Comparison of ENCODE assay signal across 23 cellular contexts in the genomic region with DNA sequence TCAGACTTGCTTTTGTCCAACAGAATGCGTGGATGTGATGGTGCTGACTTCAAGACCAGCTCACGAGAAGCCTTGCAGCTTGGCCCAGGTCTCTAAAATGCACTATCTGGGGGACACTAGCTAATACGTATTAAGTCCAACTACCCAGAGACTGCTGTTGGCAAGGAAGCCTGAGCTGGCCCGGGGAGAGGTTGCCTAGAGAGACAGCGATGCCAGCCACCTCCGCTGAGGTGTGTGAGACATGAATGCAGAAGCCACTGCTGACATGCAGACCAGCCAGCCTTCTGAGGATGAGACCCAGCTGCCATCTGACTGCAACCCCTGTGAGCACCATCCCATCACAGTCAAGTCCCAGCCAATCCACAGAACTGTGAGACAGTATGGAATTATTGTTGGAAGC.
"Had no signal": no experiment of that assay in that cellular context is flagged by ENCODE, and none has a peak within 500 bp of the region (broad histone marks: within the 10 kb centered on the region; RNA-seq: fewer than 3 reads in every experiment).

No MANE protein-coding gene starts in this region.

- H3K27ac ChIP-seq: colonic mucosa, esophagus muscularis mucosa, foreskin keratinocyte, gastroesophageal sphincter, left lung, lower lobe of right lung, ovary, psoas muscle, right lobe of liver, suprapubic skin, transverse colon, upper lobe of right lung, uterus had no signal

- H3K4me3 Mint-ChIP-seq: dendritic cell treated with granulocyte-macrophage colony-stimulating factor and Interleukin-4, amounts not matched to agents 40 ng/mL and 50 ng/mL, for 4 days; memory B cell; natural killer cell; stimulated activated naive CD8-positive, alpha-beta T cell treated with anti-CD3 and anti-CD28 coated beads, Interleukin-15, amount 100 ng/mL, for 72 hours had no signal

- H3K27me3 Mint-ChIP-seq: dendritic cell treated with granulocyte-macrophage colony-stimulating factor and Interleukin-4, amounts not matched to agents 40 ng/mL and 50 ng/mL, for 4 days; memory B cell; stimulated activated naive CD8-positive, alpha-beta T cell treated with anti-CD3 and anti-CD28 coated beads, Interleukin-15, amount 100 ng/mL, for 72 hours had no signal

- H3K36me3 Mint-ChIP-seq: natural killer cell had no signal

- H3K27ac Mint-ChIP-seq: dendritic cell treated with granulocyte-macrophage colony-stimulating factor and Interleukin-4, amounts not matched to agents 40 ng/mL and 50 ng/mL, for 4 days; memory B cell; natural killer cell; stimulated activated naive CD8-positive, alpha-beta T cell treated with anti-CD3 and anti-CD28 coated beads, Interleukin-15, amount 100 ng/mL, for 72 hours had no signal

- DNase-seq: colonic mucosa; effector CD8-positive, alpha-beta T cell; foreskin keratinocyte; left lung; lower lobe of right lung; natural killer cell; occipital lobe; psoas muscle; right lobe of liver; small intestine; stimulated activated CD4-positive, alpha-beta T cell treated with anti-CD3 and anti-CD28 coated beads, Interleukin-15, amount 100 ng/mL, for 24 hours; stimulated activated CD4-positive, alpha-beta T cell treated with anti-CD3 and anti-CD28 coated beads, Interleukin-2, amount 100 ng/mL, for 48 hours; stimulated activated naive CD4-positive, alpha-beta T cell; stimulated activated naive CD8-positive, alpha-beta T cell treated with anti-CD3 and anti-CD28 coated beads, Interleukin-15, amount 100 ng/mL, for 72 hours; transverse colon; upper lobe of right lung; uterus had no signal

- H3K9me3 Mint-ChIP-seq: dendritic cell treated with granulocyte-macrophage colony-stimulating factor and Interleukin-4, amounts not matched to agents 40 ng/mL and 50 ng/mL, for 4 days; memory B cell; natural killer cell; stimulated activated naive CD8-positive, alpha-beta T cell treated with anti-CD3 and anti-CD28 coated beads, Interleukin-15, amount 100 ng/mL, for 72 hours had no signal

- ATAC-seq: foreskin keratinocyte; gastroesophageal sphincter; left lung; lower lobe of right lung; natural killer cell; psoas muscle; right lobe of liver; stimulated activated naive CD8-positive, alpha-beta T cell treated with anti-CD3 and anti-CD28 coated beads, Interleukin-15, amount 100 ng/mL, for 72 hours; upper lobe of right lung had no signal
